ENCODE assay signal across 19 cellular contexts in the genomic region with DNA sequence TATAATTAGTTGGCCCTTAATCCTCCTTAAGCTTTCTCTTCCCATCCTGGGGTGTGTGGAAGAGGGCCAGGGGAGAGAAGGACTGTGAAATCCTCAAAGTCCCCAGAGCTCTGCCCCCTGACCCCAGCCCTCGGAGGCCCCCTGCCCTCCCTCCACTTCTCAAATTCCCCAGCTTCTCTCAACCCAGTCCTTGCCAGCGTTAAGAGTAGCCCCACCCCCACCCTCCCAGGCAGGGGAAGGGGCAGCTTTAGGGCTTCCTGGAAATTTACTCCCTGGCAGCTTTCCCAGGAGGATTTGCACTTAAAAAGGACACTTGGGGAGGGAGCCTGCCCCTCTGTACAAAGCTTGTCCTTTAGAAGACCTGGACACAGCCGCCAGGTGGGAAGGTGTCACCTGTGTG. TPM values are rescaled to one million over a fixed set of nuclear protein-coding genes. Genes with fewer than 3 reads are reported as not detected.
DNase-seq lines count a peak whose midpoint lies in the region; ATAC-seq and TF ChIP-seq lines count a peak whose summit lies in the region.
"Had no signal": no experiment of that assay in that cellular context is flagged by ENCODE, and none has a peak within 500 bp of the region (broad histone marks: within the 10 kb centered on the region; RNA-seq: fewer than 3 reads in every experiment).

No MANE protein-coding gene starts in this region.

- H3K27ac Mint-ChIP-seq in natural killer cell treated with Interleukin-12 subunit alpha and Interleukin-12 subunit beta and Interleukin-15 and Interleukin-18, amount 100 ng/mL, for 72 hours = peak overlapping the region; percentile 88 to 93
- no peak overlapping the region for H3K27ac Mint-ChIP-seq in natural killer cell

- H3K9me3 Mint-ChIP-seq in natural killer cell treated with Interleukin-12 subunit alpha and Interleukin-12 subunit beta and Interleukin-15 and Interleukin-18, amount 100 ng/mL, for 72 hours = no peaks in the 10 kb centered on the region
- H3K9me3 Mint-ChIP-seq in natural killer cell = no peaks in the 10 kb centered on the region

- H3K27me3 Mint-ChIP-seq in natural killer cell treated with Interleukin-12 subunit alpha and Interleukin-12 subunit beta and Interleukin-15 and Interleukin-18, amount 100 ng/mL, for 72 hours = peaks cover 0 to 10% of the 10 kb centered on the region in 2 donors
- H3K27me3 Mint-ChIP-seq in natural killer cell (ENCODE audit: low read depth in 2 of 2) = peaks cover 3 to 13% of the 10 kb centered on the region in 2 donors

- H3K36me3 Mint-ChIP-seq in natural killer cell treated with Interleukin-12 subunit alpha and Interleukin-12 subunit beta and Interleukin-15 and Interleukin-18, amount 100 ng/mL, for 72 hours = peaks cover 6% of the 10 kb centered on the region
- H3K36me3 Mint-ChIP-seq in natural killer cell = no peaks in the 10 kb centered on the region

- H3K4me3 ChIP-seq in retinal pigment epithelial cell (ENCODE audit: low read length) = no peak overlapping the region
- H3K4me3 ChIP-seq: esophagus squamous epithelium, GM23248, heart right ventricle had no signal

- peak overlapping the region; percentile 81 for H3K4me3 Mint-ChIP-seq in natural killer cell treated with Interleukin-12 subunit alpha and Interleukin-12 subunit beta and Interleukin-15 and Interleukin-18, amount 100 ng/mL, for 72 hours
- no peak overlapping the region for H3K4me3 Mint-ChIP-seq in natural killer cell

- ATAC-seq in natural killer cell treated with Interleukin-12 subunit alpha and Interleukin-12 subunit beta and Interleukin-15 and Interleukin-18, amount 100 ng/mL, for 72 hours = no peak
- no peak for ATAC-seq in natural killer cell
- no peak for ATAC-seq in HG02840 (IDR thresholded peaks at IDR 0.05; ENCODE audit: low FRiP score, unreplicated experiment)
- ATAC-seq in HG02798 (IDR thresholded peaks at IDR 0.05; ENCODE audit: poor library complexity, unreplicated experiment) = no peak
- ATAC-seq: heart right ventricle, left colon, SK-N-SH treated with all-trans-retinoic acid at 6 μM for 48 hours had no signal

- TF ChIP-seq CTCF in natural killer cell (IDR thresholded peaks at IDR 0.05) (no peak), retinal pigment epithelial cell (conservative IDR thresholded peaks at IDR 0.05; ENCODE audit: low read depth, low read length) (no peak)

- peaks cover 52 to 66% of the 10 kb centered on the region in 2 donors for H3K4me1 Mint-ChIP-seq in natural killer cell treated with Interleukin-12 subunit alpha and Interleukin-12 subunit beta and Interleukin-15 and Interleukin-18, amount 100 ng/mL, for 72 hours (ENCODE audit: low read depth in 2 of 2)
- peaks cover 40% of the 10 kb centered on the region in 2 donors for H3K4me1 Mint-ChIP-seq in natural killer cell

- intact Hi-C loops in natural killer cell (cut with micrococcal nuclease) = loop anchor here (5.0 kb wide), 1 partner anchor 56 kb away; no protein-coding TSS in a partner anchor

- DNase-seq in natural killer cell treated with Interleukin-12 subunit alpha and Interleukin-12 subunit beta and Interleukin-15 and Interleukin-18, amount 100 ng/mL, for 72 hours (ENCODE audit: low spot score) = no peak
- DNase-seq in natural killer cell (no peak), NCI-H69 (lab: John Stamatoyannopoulos, UW) (peak; percentile 85), ecto neural progenitor cell (ENCODE audit: low spot score) (peak; percentile 78), retinal pigment epithelial cell (ENCODE audit: low read depth) (peak; percentile 7), hepatic stellate cell (ENCODE audit: low spot score) (no peak)
- DNase-seq: DMS79; esophagus squamous epithelium; GM23248; heart right ventricle; IMR-90; left colon; NCI-H226; stimulated activated CD4-positive, alpha-beta T cell treated with anti-CD3 and anti-CD28 coated beads, Interleukin-12 subunit alpha, Interleukin-12 subunit beta, amount 100 ng/mL, for 4 hours; substantia nigra had no signal

RNA-seq across cellular contexts. Expression of gene CD40LG, which starts 11.8 kb away (rescaled TPM):
- 10 to 100 TPM in 1 of 2 donors, 1 to 10 TPM in 1; 9.0 to 10.1 TPM for total RNA-seq in natural killer cell treated with Interleukin-12 subunit alpha and Interleukin-12 subunit beta and Interleukin-15 and Interleukin-18, amount 100 ng/mL, for 72 hours
- total RNA-seq in natural killer cell = 1 to 10 TPM in 1 of 3 donors, under 1 TPM in 1, not detected in 1; 0.77 to 1.5 TPM
- total RNA-seq: GM23248, IMR-90, posterior vena cava had no signal

Comparison
In these comparisons a context has a peak if more than half of its experiments do, and no peak if none do; other contexts are left out.
1. H3K27ac Mint-ChIP-seq: peak in natural killer cell treated with Interleukin-12 subunit alpha and Interleukin-12 subunit beta and Interleukin-15 and Interleukin-18, amount 100 ng/mL, for 72 hours (2 of 2); none in natural killer cell (0 of 2).
2. RNA of gene CD40LG, which starts 11.8 kb away (total RNA-seq): 9.0 to 10.1 TPM in natural killer cell treated with Interleukin-12 subunit alpha and Interleukin-12 subunit beta and Interleukin-15 and Interleukin-18, amount 100 ng/mL, for 72 hours; 0.77 to 1.5 TPM in natural killer cell; every median in the first group is over 4 times any median in the second.
3. DNase-seq: peak in NCI-H69 (single experiment), ecto neural progenitor cell (single experiment) and retinal pigment epithelial cell (single experiment); none in natural killer cell treated with Interleukin-12 subunit alpha and Interleukin-12 subunit beta and Interleukin-15 and Interleukin-18, amount 100 ng/mL, for 72 hours (single experiment), natural killer cell (single experiment) and hepatic stellate cell (single experiment).